Comparison of ENCODE assay signal across 8 cellular contexts in the genomic region with DNA sequence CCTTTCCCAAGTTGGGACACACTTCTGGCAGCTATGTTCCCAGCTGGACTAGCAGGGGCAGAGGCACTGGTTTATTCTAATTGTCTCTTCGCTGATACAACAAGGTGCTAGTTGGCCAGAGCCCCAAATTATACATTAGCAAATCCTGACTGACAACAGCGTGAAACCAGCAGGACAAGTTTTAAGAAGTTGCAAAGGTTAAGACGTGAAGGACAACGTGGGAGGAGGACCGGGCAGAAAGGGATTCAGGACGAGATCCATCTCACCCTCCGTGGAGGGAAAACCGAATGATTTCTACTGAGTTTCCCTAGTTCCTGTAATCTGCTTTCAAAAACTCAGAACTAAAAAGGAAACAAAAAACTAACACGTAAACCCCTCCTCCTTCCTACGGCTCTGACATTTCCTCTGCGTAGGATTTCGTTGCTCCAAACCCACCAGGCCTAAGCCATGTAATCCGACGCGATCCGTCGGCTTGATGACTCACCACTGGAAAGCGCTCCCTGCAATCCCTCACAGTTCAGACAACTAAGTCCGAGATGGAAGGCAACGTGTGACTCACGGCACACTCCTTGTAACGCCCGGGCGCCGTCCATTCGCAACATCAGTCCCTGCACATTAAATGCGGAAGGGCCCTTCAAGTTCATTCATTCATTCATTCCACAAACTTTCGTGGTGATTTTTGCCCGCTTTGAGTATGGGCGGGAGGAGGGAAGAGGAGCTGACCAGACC. TPM values are rescaled to one million over a fixed set of nuclear protein-coding genes. Genes with fewer than 3 reads are reported as not detected.
DNase-seq lines count a peak whose midpoint lies in the region; ATAC-seq, FAIRE-seq and TF ChIP-seq lines count a peak whose summit lies in the region.

No MANE protein-coding gene starts in this region.

- peak; percentile 47 for ATAC-seq in GM19043 (IDR thresholded peaks at IDR 0.05; ENCODE audit: low read depth, unreplicated experiment)
- ATAC-seq in HG03432 (IDR thresholded peaks at IDR 0.05; ENCODE audit: unreplicated experiment) = peak; percentile 56
- ATAC-seq in HepG2 = peak; percentile 93

- TF ChIP-seq CTCF in dorsolateral prefrontal cortex (IDR thresholded peaks at IDR 0.05 in 54 of 56, conservative IDR thresholded peaks at IDR 0.05 in 2 of 56; ENCODE audit: low read depth in 1 of 56, partially characterized antibody in 56 of 56) = peak in 3 of 56 donors; percentile 4 to 11 (median 5)
- no peak for TF ChIP-seq CTCF in HepG2 (CRISPR knock-in tag; IDR thresholded peaks at IDR 0.05)

- no peaks in the 10 kb centered on the region; a peak in 1 of 5 replicates for H3K36me3 ChIP-seq in HepG2 (replicated peaks in 1 of 2; ENCODE audit: control insufficient read depth in 1 of 2, insufficient read depth in 2 of 2, low read length in 2 of 2)

- H3K4me2 ChIP-seq in HepG2 (ENCODE audit: low read depth, low read length) = peak overlapping the region; percentile 86

- CTCF ChIA-PET in HepG2 (lab: Yijun Ruan, JAX; ENCODE audit: low intra/inter-chr PET ratio, low total read pairs) = no interaction called here

- peak overlapping the region; percentile 89 for H2AFZ ChIP-seq in HepG2 (ENCODE audit: low read length)

- H3K79me2 ChIP-seq in HepG2 (ENCODE audit: insufficient read depth, low read length) = no peaks in the 10 kb centered on the region

- DNase-seq in AML-193 (lab: John Stamatoyannopoulos, UW) (peak; percentile 86 to 88), NCI-H748 (lab: John Stamatoyannopoulos, UW; ENCODE audit: unreplicated experiment) (peak; percentile 80), dorsolateral prefrontal cortex (peak; percentile 35 to 85 (median 60)), HepG2 (ENCODE audit: low spot score) (peak; percentile 89)
- peak; percentile 75 to 80 for DNase-seq in activated CD4-positive, alpha-beta T cell treated with anti-CD3 and anti-CD28 coated beads, Interleukin-2, amount 50 U/mL, for 48 hours
- peak; percentile 53 to 57 for DNase-seq in stimulated activated CD4-positive, alpha-beta T cell treated with anti-CD3 and anti-CD28 coated beads, Interleukin-2, amount 100 ng/mL, for 48 hours

- intact Hi-C loops in dorsolateral prefrontal cortex (cut with DNase I) (loop anchor here in 1 of 2 donors (10.0 kb wide), 1 partner anchor 167 kb away; a partner anchor contains a TSS), HepG2 (cut with micrococcal nuclease; ENCODE audit: unreplicated experiment) (loop anchor here (1.0 to 10.0 kb wide), 3 partner anchors 30 to 140 kb away; a partner anchor contains a TSS)

- in situ Hi-C loops in HepG2 (cut with HindIII; ENCODE audit: extremely low pct_ligation_motif_present, low pct_unique_long_range_greater_than_20kb) = no loop called here

- no peak for TF ChIP-seq RAD21 in HepG2 (CRISPR knock-in tag; IDR thresholded peaks at IDR 0.05)

- H3K4me1 ChIP-seq in HepG2 (ENCODE audit: insufficient read depth, low read length) = peaks cover 46% of the 10 kb centered on the region

- FAIRE-seq in HepG2 (lab: Jason Lieb, UNC) = peak; percentile 72

- 4% methylated on average over 21 of the region's 30 CpGs for WGBS in HepG2 (ENCODE audit: low lambda C conversion rate)

- no peaks in the 10 kb centered on the region for H3K9me3 ChIP-seq in HepG2 (ENCODE audit: low read length)

- TSS peak; percentile 68 for BruUV-seq in HepG2 (replicated peaks; lab: Mats Ljungman, UMichigan)

- peak; percentile 76 to 83 for TF ChIP-seq POLR2A in HepG2 (IDR thresholded peaks at IDR 0.05; ENCODE audit: insufficient read depth in 1 of 2, low read depth in 2 of 2, low read length in 2 of 2)

- POLR2A ChIA-PET in HepG2 (lab: Yijun Ruan, JAX) = interaction anchor here (1.5 kb wide), 1 partner anchor 31 kb away, joined by 5 read pairs; a partner anchor contains a TSS

- H3K4me3 ChIP-seq in dorsolateral prefrontal cortex (peak overlapping the region; percentile 56 to 83 (median 72)), HepG2 (replicated peaks in 1 of 3; ENCODE audit: insufficient read depth in 1 of 3, low read depth in 2 of 3, low read length in 3 of 3) (peak overlapping the region; percentile 59 to 77 (median 61))

- no peaks in the 10 kb centered on the region for H4K20me1 ChIP-seq in HepG2 (ENCODE audit: insufficient read depth, low read length)

- peak overlapping the region; percentile 80 for H3K9ac ChIP-seq in HepG2 (ENCODE audit: insufficient read depth, low read depth, low read length)

- H3K27me3 ChIP-seq in dorsolateral prefrontal cortex = no peaks in the 10 kb centered on the region
- no peaks in the 10 kb centered on the region for H3K27me3 ChIP-seq in HepG2 (ENCODE audit: control insufficient read depth in 1 of 2, insufficient read depth in 2 of 2, low read length in 2 of 2)

- H3K27ac ChIP-seq in dorsolateral prefrontal cortex (peak overlapping the region in 58 of 59 donors; percentile 34 to 96 (median 87)), HepG2 (ENCODE audit: extremely low read length, insufficient read depth, low read length) (peak overlapping the region; percentile 79)

- TF ChIP-seq EP300 in HepG2 (IDR thresholded peaks at IDR 0.05; ENCODE audit: low read depth in 2 of 2, low read length in 2 of 2) (no peak), HepG2 (CRISPR knock-in tag; IDR thresholded peaks at IDR 0.05; ENCODE audit: borderline replicate concordance) (no peak)

TF ChIP-seq in HepG2, 621 proteins besides CTCF, POLR2A, EP300 and RAD21 (continues in another document):
- no peak for TF ChIP-seq ZNF143 (CRISPR knock-in tag; IDR thresholded peaks at IDR 0.05)

RNA-seq across cellular contexts. Expression of a gene that starts 0.7 kb away (rescaled TPM):
- 10 to 100 TPM in 11 of 120 experiments, 1 to 10 TPM in 109; 3.1 to 18.7 (median 6.9) TPM for total RNA-seq in dorsolateral prefrontal cortex
- 17.2 and 22.0 TPM in 2 replicates for total RNA-seq in HepG2 (2016; rRNA removed; fragmentation: Illumina TruSeq; extraction: Trizol)
- 2.9 and 3.7 TPM in 2 replicates for total RNA-seq in HepG2 (2016; cell fraction: cytosol; rRNA removed; fragmentation: Illumina TruSeq; extraction: Trizol; ENCODE audit: low read depth)
- total RNA-seq in HepG2 (2016; cell fraction: insoluble cytoplasmic fraction; rRNA removed; fragmentation: Illumina TruSeq; extraction: Trizol) = 18.6 and 23.8 TPM in 2 replicates
- total RNA-seq in HepG2 (2016; cell fraction: membrane; rRNA removed; fragmentation: Illumina TruSeq; extraction: Trizol) = 12.5 and 14.6 TPM in 2 replicates
- total RNA-seq in HepG2 (2016; cell fraction: nucleus; rRNA removed; fragmentation: Illumina TruSeq; extraction: Trizol) = 18.6 and 23.0 TPM in 2 replicates
- polyA plus RNA-seq in HepG2 (2011; rRNA removed) = 10.6 and 14.3 TPM in 2 replicates
- polyA plus RNA-seq in HepG2 (2011; cell fraction: cytosol; rRNA removed) = 7.3 and 9.8 TPM in 2 replicates
- 1.9 and 2.8 TPM in 2 replicates for polyA plus RNA-seq in HepG2 (2011; cell fraction: nucleus; rRNA removed)
- 9.0 and 13.4 TPM in 2 replicates for polyA plus RNA-seq in HepG2 (2012)
- 1.9 and 2.7 TPM in 2 replicates for polyA plus RNA-seq in HepG2 (2016; cell fraction: cytosol; fragmentation: Illumina TruSeq; extraction: Trizol; ENCODE audit: low read depth)
- 16.9 and 18.2 TPM in 2 replicates for polyA plus RNA-seq in HepG2 (2016; cell fraction: insoluble cytoplasmic fraction; fragmentation: Illumina TruSeq; extraction: Trizol; ENCODE audit: low read depth)
- polyA plus RNA-seq in HepG2 (2016; cell fraction: membrane; fragmentation: Illumina TruSeq; extraction: Trizol; ENCODE audit: low read depth) = 7.9 and 8.3 TPM in 2 replicates
- 25.5 and 25.9 TPM in 2 replicates for polyA plus RNA-seq in HepG2 (2016; cell fraction: nucleus; fragmentation: Illumina TruSeq; extraction: Trizol; ENCODE audit: insufficient read depth, low read depth)
- 5.5 and 12.8 TPM in 2 replicates for polyA minus RNA-seq in HepG2 (2011; rRNA and poly(A)+ RNA removed; ENCODE audit: low replicate concordance)
- polyA minus RNA-seq in HepG2 (2011; cell fraction: cytosol; rRNA and poly(A)+ RNA removed) = 16.4 and 19.7 TPM in 2 replicates
- polyA minus RNA-seq in HepG2 (2011; cell fraction: nucleus; rRNA and poly(A)+ RNA removed) = 5.7 and 6.2 TPM in 2 replicates

RNA-seq across cellular contexts. Expression of a gene that starts 30.2 kb away (rescaled TPM):
- total RNA-seq in dorsolateral prefrontal cortex (1 to 10 TPM in 77 of 120 experiments, under 1 TPM in 36, not detected in 7; 0.21 to 4.2 (median 1.4) TPM), HepG2 (2016; rRNA removed; fragmentation: Illumina TruSeq; extraction: Trizol) (0.34 and 0.42 TPM in 2 replicates)
- total RNA-seq in HepG2 (2016; cell fraction: cytosol; rRNA removed; fragmentation: Illumina TruSeq; extraction: Trizol; ENCODE audit: low read depth) = 0.30 TPM in 1 of 2 replicates, not detected in the other
- total RNA-seq in HepG2 (2016; cell fraction: insoluble cytoplasmic fraction; rRNA removed; fragmentation: Illumina TruSeq; extraction: Trizol) = 0.24 and 0.35 TPM in 2 replicates
- total RNA-seq in HepG2 (2016; cell fraction: membrane; rRNA removed; fragmentation: Illumina TruSeq; extraction: Trizol) = 0.31 TPM in 1 of 2 replicates, not detected in the other
- 0.38 and 0.47 TPM in 2 replicates for total RNA-seq in HepG2 (2016; cell fraction: nucleus; rRNA removed; fragmentation: Illumina TruSeq; extraction: Trizol)
- polyA plus RNA-seq in HepG2 (2011; rRNA removed) = 0.38 TPM in 1 of 2 replicates, not detected in the other
- polyA plus RNA-seq in HepG2 (2011; cell fraction: cytosol; rRNA removed) = 0.14 TPM in 1 of 2 replicates, not detected in the other
- 0.21 TPM in 1 of 2 replicates, not detected in the other for polyA plus RNA-seq in HepG2 (2011; cell fraction: nucleus; rRNA removed)
- polyA plus RNA-seq in HepG2 (2012) = 0.23 and 0.91 TPM in 2 replicates
- polyA plus RNA-seq in HepG2 (2016; cell fraction: cytosol; fragmentation: Illumina TruSeq; extraction: Trizol; ENCODE audit: low read depth) = not detected in 2 replicates
- 0.42 TPM in 1 of 2 replicates, not detected in the other for polyA plus RNA-seq in HepG2 (2016; cell fraction: insoluble cytoplasmic fraction; fragmentation: Illumina TruSeq; extraction: Trizol; ENCODE audit: low read depth)
- not detected in 2 replicates for polyA plus RNA-seq in HepG2 (2016; cell fraction: membrane; fragmentation: Illumina TruSeq; extraction: Trizol; ENCODE audit: low read depth)
- not detected in 2 replicates for polyA plus RNA-seq in HepG2 (2016; cell fraction: nucleus; fragmentation: Illumina TruSeq; extraction: Trizol; ENCODE audit: insufficient read depth, low read depth)
- polyA minus RNA-seq in HepG2 (2011; rRNA and poly(A)+ RNA removed; ENCODE audit: low replicate concordance) = 0.07 TPM in 1 of 2 replicates, not detected in the other
- not detected in 2 replicates for polyA minus RNA-seq in HepG2 (2011; cell fraction: cytosol; rRNA and poly(A)+ RNA removed)
- polyA minus RNA-seq in HepG2 (2011; cell fraction: nucleus; rRNA and poly(A)+ RNA removed) = 0.62 and 2.7 TPM in 2 replicates

Comparison
In these comparisons a context has a peak if more than half of its experiments do, and no peak if none do; other contexts are left out.
1. Peak in every context shown above with its lines: DNase-seq, ATAC-seq, H3K4me3 ChIP-seq and H3K27ac ChIP-seq.